Comparison of ENCODE assay signal across 27 cellular contexts in genomic region chr1:39051956-39052355, GRCh38. TPM values are rescaled to one million over a fixed set of nuclear protein-coding genes. Genes with fewer than 3 reads are reported as not detected.
DNase-seq lines count a peak whose midpoint lies in the region; ATAC-seq lines count a peak whose summit lies in the region.
"Had no signal": no experiment of that assay in that cellular context is flagged by ENCODE, and none has a peak within 500 bp of the region (broad histone marks: within the 10 kb centered on the region; RNA-seq: fewer than 3 reads in every experiment).

No MANE protein-coding gene starts in this region.

- DNase-seq in effector memory CD8-positive, alpha-beta T cell: no peak
- DNase-seq in mesendoderm (peak; percentile 69), AG20443 (ENCODE audit: low spot score) (no peak), EL (no peak), DMS153 (lab: John Stamatoyannopoulos, UW) (no peak)
- DNase-seq: 8988T; ACHN; CD4-positive, alpha-beta T cell; COR-L47; H7; HFFc6; Kasumi-1; NCI-H1105; NCI-H1436 treated with DMSO at 0.1 percent for 48 hours; NCI-H2029; NCI-H446 treated with DMSO at 0.1 percent for 48 hours; NCI-H526; NCI-H82; NK-92 treated with Interleukin-12 subunit alpha and Interleukin-12 subunit beta, amount 100 ng/mL, for 24 hours; PC-9; Right ventricle myocardium superior; RPMI8226 had no signal

- H3K4me1 ChIP-seq in BLaER1 (peaks cover 61% of the 10 kb centered on the region), HUES48 (ENCODE audit: control insufficient read depth, insufficient read depth, low read length) (peaks cover 6% of the 10 kb centered on the region), mesendoderm (ENCODE audit: control insufficient read depth, low read depth, low read length) (no peaks in the 10 kb centered on the region)

- H3K36me3 Mint-ChIP-seq in effector memory CD8-positive, alpha-beta T cell (ENCODE audit: insufficient read depth): peaks cover 3% of the 10 kb centered on the region

- H3K27me3 Mint-ChIP-seq in effector memory CD8-positive, alpha-beta T cell: no peaks in the 10 kb centered on the region
- H3K27me3 Mint-ChIP-seq: CD4-positive, alpha-beta T cell had no signal

- H4K20me1 ChIP-seq in BLaER1: no peaks in the 10 kb centered on the region

- no peaks in the 10 kb centered on the region for H3K9me3 ChIP-seq in BLaER1
- H3K9me3 ChIP-seq in HUES48 (ENCODE audit: control insufficient read depth, insufficient read depth, low read length): no peaks in the 10 kb centered on the region
- H3K9me3 ChIP-seq: SJSA1 had no signal

- H3K9ac ChIP-seq in BLaER1 (no peak overlapping the region), HUES48 (ENCODE audit: low read depth, low read length) (no peak overlapping the region), mesendoderm (ENCODE audit: low read length) (no peak overlapping the region)

- no peaks in the 10 kb centered on the region for H3K79me2 ChIP-seq in mesendoderm (ENCODE audit: control insufficient read depth, insufficient read depth, low read length)

- ATAC-seq in effector memory CD8-positive, alpha-beta T cell (replicated peaks): no peak
- no peak for ATAC-seq in HG02870 (IDR thresholded peaks at IDR 0.05; ENCODE audit: unreplicated experiment)
- ATAC-seq: K562 had no signal

- no peak overlapping the region for H2BK120ac ChIP-seq in mesendoderm (ENCODE audit: low read depth, low read length)

- no peak overlapping the region for H2BK15ac ChIP-seq in mesendoderm (replicated peaks; ENCODE audit: low read depth)

- peak overlapping the region; percentile 10 to 32 for H3K27ac Mint-ChIP-seq in effector memory CD8-positive, alpha-beta T cell
- H3K27ac Mint-ChIP-seq: CD4-positive, alpha-beta T cell; HFFc6 had no signal

- H3K27ac ChIP-seq in BLaER1 (no peak overlapping the region), HUES48 (ENCODE audit: low read depth, low read length) (peak overlapping the region; percentile 45), mesendoderm (ENCODE audit: low read depth, low read length) (no peak overlapping the region)
- H3K27ac ChIP-seq: PC-9, SJSA1 had no signal

- no peaks in the 10 kb centered on the region for H3K36me3 ChIP-seq in BLaER1
- H3K36me3 ChIP-seq in HUES48 (ENCODE audit: control insufficient read depth, insufficient read depth, low read length): peaks cover 8% of the 10 kb centered on the region; the same call in 1 of the 2 replicates
- no peaks in the 10 kb centered on the region for H3K36me3 ChIP-seq in mesendoderm (ENCODE audit: control insufficient read depth, insufficient read depth, low read length)

- H2BK5ac ChIP-seq in mesendoderm (ENCODE audit: low read length): no peak overlapping the region

- no peak overlapping the region for H4K5ac ChIP-seq in mesendoderm (ENCODE audit: low read length)

- H4K8ac ChIP-seq in mesendoderm (ENCODE audit: low read depth, low read length): no peak overlapping the region

- no peak overlapping the region for H3K23ac ChIP-seq in mesendoderm (ENCODE audit: low read length)

- no peak overlapping the region for H3K4ac ChIP-seq in mesendoderm (ENCODE audit: low read depth, low read length)

- H3K27me3 ChIP-seq in BLaER1: no peaks in the 10 kb centered on the region
- no peaks in the 10 kb centered on the region for H3K27me3 ChIP-seq in HUES48 (ENCODE audit: control insufficient read depth, insufficient read depth, low read length)
- no peaks in the 10 kb centered on the region for H3K27me3 ChIP-seq in mesendoderm (ENCODE audit: insufficient read depth, low read length, poor library complexity)
- H3K27me3 ChIP-seq: SJSA1 had no signal

- H3K9me3 Mint-ChIP-seq in effector memory CD8-positive, alpha-beta T cell: no peaks in the 10 kb centered on the region
- H3K9me3 Mint-ChIP-seq: CD4-positive, alpha-beta T cell; HFFc6 had no signal

- no peak overlapping the region for H3K56ac ChIP-seq in mesendoderm (ENCODE audit: low read length)

- H2AK5ac ChIP-seq in mesendoderm (ENCODE audit: low read length): no peak overlapping the region

- H3K79me1 ChIP-seq in mesendoderm (ENCODE audit: low read length): no peaks in the 10 kb centered on the region

- H3K18ac ChIP-seq in mesendoderm (ENCODE audit: low read length): no peak overlapping the region

- H3K4me1 Mint-ChIP-seq in effector memory CD8-positive, alpha-beta T cell (ENCODE audit: low read depth in 2 of 2): no peaks in the 10 kb centered on the region

- H3K4me2 ChIP-seq in BLaER1 (peak overlapping the region; percentile 89), mesendoderm (ENCODE audit: low read length) (no peak overlapping the region)
- H3K4me2 ChIP-seq: PC-9 had no signal

- no CpG with 5 or more reads among the region's 4 CpGs for WGBS in mesendoderm (ENCODE audit: extremely low coverage, insufficient coverage, low lambda C conversion rate)

- no peak overlapping the region for H3K4me3 ChIP-seq in BLaER1
- no peak overlapping the region for H3K4me3 ChIP-seq in HUES48 (ENCODE audit: low read depth, low read length)
- no peak overlapping the region for H3K4me3 ChIP-seq in mesendoderm (ENCODE audit: low read length)
- H3K4me3 ChIP-seq: K562, PC-9, SJSA1 had no signal

- no peak overlapping the region for H3K4me3 Mint-ChIP-seq in effector memory CD8-positive, alpha-beta T cell
- H3K4me3 Mint-ChIP-seq: CD4-positive, alpha-beta T cell; HFFc6 had no signal

RNA-seq across cellular contexts. Expression of gene NDUFS5, which starts 25.8 kb away (rescaled TPM):
- polyA plus RNA-seq in mesendoderm (2013, experiment 1 of 2): 863 TPM
- polyA plus RNA-seq in mesendoderm (2013, experiment 2 of 2): 889 TPM
